ENCODE assay signal across 1 cellular context in the genomic region with DNA sequence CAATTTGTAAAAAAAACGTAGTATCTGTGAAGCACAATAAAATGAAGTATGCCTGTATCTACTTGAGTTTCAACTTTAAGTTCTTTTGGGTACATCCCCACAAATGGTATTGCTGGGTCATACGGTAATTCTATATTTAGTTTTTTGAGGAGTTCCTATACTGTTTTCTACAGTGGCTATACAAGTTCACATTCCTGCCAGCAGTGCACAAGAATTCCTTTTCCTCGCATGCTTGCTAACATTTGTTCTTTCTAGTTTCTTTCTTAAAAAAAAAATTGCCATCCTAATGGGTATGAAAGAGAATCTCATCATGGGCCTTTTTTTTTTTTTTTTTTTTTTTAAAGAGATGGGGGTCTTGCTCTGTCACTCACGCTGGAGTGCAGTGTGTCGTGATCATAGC.
TF ChIP-seq lines count a peak whose summit lies in the region.

No MANE protein-coding gene starts in this region.

TF ChIP-seq in SK-N-SH, 30 proteins besides CTCF, POLR2A, EP300 and RAD21 (continued from another document):
- TF ChIP-seq, protein P1, sequence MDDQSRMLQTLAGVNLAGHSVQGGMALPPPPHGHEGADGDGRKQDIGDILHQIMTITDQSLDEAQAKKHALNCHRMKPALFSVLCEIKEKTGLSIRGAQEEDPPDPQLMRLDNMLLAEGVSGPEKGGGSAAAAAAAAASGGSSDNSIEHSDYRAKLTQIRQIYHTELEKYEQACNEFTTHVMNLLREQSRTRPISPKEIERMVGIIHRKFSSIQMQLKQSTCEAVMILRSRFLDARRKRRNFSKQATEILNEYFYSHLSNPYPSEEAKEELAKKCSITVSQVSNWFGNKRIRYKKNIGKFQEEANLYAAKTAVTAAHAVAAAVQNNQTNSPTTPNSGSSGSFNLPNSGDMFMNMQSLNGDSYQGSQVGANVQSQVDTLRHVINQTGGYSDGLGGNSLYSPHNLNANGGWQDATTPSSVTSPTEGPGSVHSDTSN (IDR thresholded peaks at IDR 0.05): no peak
- TF ChIP-seq, protein P2, sequence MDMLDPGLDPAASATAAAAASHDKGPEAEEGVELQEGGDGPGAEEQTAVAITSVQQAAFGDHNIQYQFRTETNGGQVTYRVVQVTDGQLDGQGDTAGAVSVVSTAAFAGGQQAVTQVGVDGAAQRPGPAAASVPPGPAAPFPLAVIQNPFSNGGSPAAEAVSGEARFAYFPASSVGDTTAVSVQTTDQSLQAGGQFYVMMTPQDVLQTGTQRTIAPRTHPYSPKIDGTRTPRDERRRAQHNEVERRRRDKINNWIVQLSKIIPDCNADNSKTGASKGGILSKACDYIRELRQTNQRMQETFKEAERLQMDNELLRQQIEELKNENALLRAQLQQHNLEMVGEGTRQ (IDR thresholded peaks at IDR 0.05; ENCODE audit: borderline replicate concordance, low read depth, low read length): no peak
- no peak for TF ChIP-seq TCF12 (IDR thresholded peaks at IDR 0.05)
- no peak for TF ChIP-seq RCOR1 (IDR thresholded peaks at IDR 0.05; ENCODE audit: low read length)
- no peak for TF ChIP-seq FOSL2 (IDR thresholded peaks at IDR 0.05; ENCODE audit: borderline replicate concordance, low read depth)
- TF ChIP-seq, protein P3, sequence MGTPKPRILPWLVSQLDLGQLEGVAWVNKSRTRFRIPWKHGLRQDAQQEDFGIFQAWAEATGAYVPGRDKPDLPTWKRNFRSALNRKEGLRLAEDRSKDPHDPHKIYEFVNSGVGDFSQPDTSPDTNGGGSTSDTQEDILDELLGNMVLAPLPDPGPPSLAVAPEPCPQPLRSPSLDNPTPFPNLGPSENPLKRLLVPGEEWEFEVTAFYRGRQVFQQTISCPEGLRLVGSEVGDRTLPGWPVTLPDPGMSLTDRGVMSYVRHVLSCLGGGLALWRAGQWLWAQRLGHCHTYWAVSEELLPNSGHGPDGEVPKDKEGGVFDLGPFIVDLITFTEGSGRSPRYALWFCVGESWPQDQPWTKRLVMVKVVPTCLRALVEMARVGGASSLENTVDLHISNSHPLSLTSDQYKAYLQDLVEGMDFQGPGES (IDR thresholded peaks at IDR 0.05; ENCODE audit: low read depth, low read length): no peak
- TF ChIP-seq GABPA (IDR thresholded peaks at IDR 0.05; ENCODE audit: low read depth): no peak
- TF ChIP-seq YY1 (IDR thresholded peaks at IDR 0.05; ENCODE audit: low read depth): no peak
